ENCODE assay signal across 20 cellular contexts in genomic region chr2:33491685-33492084, GRCh38. TPM values are rescaled to one million over a fixed set of nuclear protein-coding genes. Genes with fewer than 3 reads are reported as not detected.
DNase-seq lines count a peak whose midpoint lies in the region; TF ChIP-seq lines count a peak whose summit lies in the region.
"Had no signal": no experiment of that assay in that cellular context is flagged by ENCODE, and none has a peak within 500 bp of the region (broad histone marks: within the 10 kb centered on the region; RNA-seq: fewer than 3 reads in every experiment).

No MANE protein-coding gene starts in this region.

- DNase-seq in DMS 273 (lab: John Stamatoyannopoulos, UW; ENCODE audit: unreplicated experiment) = peak; percentile 10
- DNase-seq in DMS 273 treated with DMSO at 0.1 percent for 48 hours (lab: John Stamatoyannopoulos, UW) = no peak
- peak; percentile 34 for DNase-seq in NB4 (ENCODE audit: low read depth)
- DNase-seq in dermis blood vessel endothelial cell = peak; percentile 21
- peak; percentile 28 for DNase-seq in progenitor cell of endocrine pancreas (ENCODE audit: low spot score, unreplicated experiment)
- DNase-seq in MV-4-11 (lab: John Stamatoyannopoulos, UW) = no peak
- DNase-seq in activated naive CD4-positive, alpha-beta T cell treated with anti-CD3 and anti-CD28 coated beads, Interleukin-2, amount 10 ng/mL, durations not matched to agents 7 days and 5 days = no peak
- no peak for DNase-seq in NCI-H1048 (lab: John Stamatoyannopoulos, UW)
- DNase-seq: activated CD4-positive, alpha-beta T cell treated with anti-CD3 and anti-CD28 coated beads, Interleukin-2, amount 50 U/mL, for 4 hours; activated naive CD8-positive, alpha-beta T cell treated with anti-CD3 and anti-CD28 coated beads, Interleukin-2, amount 10 ng/mL, durations not matched to agents 7 days and 5 days; activated T-cell treated with anti-CD3 and anti-CD28 coated beads, Interleukin-2, amount 50 U/mL, for 1 hour; brain microvascular endothelial cell; naive thymus-derived CD8-positive, alpha-beta T cell; NCI-H187; NCI-H524 treated with DMSO at 0.1 percent for 48 hours; OCI-M1 had no signal

- H3K9me3 Mint-ChIP-seq in progenitor cell of endocrine pancreas (ENCODE audit: low read depth) = peaks cover 4% of the 10 kb centered on the region
- H3K9me3 Mint-ChIP-seq in activated naive CD4-positive, alpha-beta T cell treated with anti-CD3 and anti-CD28 coated beads, Interleukin-2, amount 10 ng/mL, durations not matched to agents 7 days and 5 days = peaks cover 5% of the 10 kb centered on the region

- no peaks in the 10 kb centered on the region for H3K36me3 Mint-ChIP-seq in progenitor cell of endocrine pancreas (ENCODE audit: insufficient read depth)
- peaks cover 4% of the 10 kb centered on the region for H3K36me3 Mint-ChIP-seq in activated naive CD4-positive, alpha-beta T cell treated with anti-CD3 and anti-CD28 coated beads, Interleukin-2, amount 10 ng/mL, durations not matched to agents 7 days and 5 days

- H3K4me1 Mint-ChIP-seq in progenitor cell of endocrine pancreas (ENCODE audit: low read depth) = no peaks in the 10 kb centered on the region
- H3K4me1 Mint-ChIP-seq in activated naive CD4-positive, alpha-beta T cell treated with anti-CD3 and anti-CD28 coated beads, Interleukin-2, amount 10 ng/mL, durations not matched to agents 7 days and 5 days = peaks cover 19% of the 10 kb centered on the region

- TF ChIP-seq CTCF in NB4 (IDR thresholded peaks at IDR 0.05; ENCODE audit: low read depth, low read length) (no peak), progenitor cell of endocrine pancreas (IDR thresholded peaks at IDR 0.05; ENCODE audit: unreplicated experiment) (no peak)

- CTCF ChIA-PET in activated naive CD4-positive, alpha-beta T cell treated with anti-CD3 and anti-CD28 coated beads, Interleukin-2, amount 10 ng/mL, durations not matched to agents 7 days and 5 days (lab: Charles Lee) = no interaction called here

- H3K27ac Mint-ChIP-seq in progenitor cell of endocrine pancreas = no peak overlapping the region
- H3K27ac Mint-ChIP-seq in activated naive CD4-positive, alpha-beta T cell treated with anti-CD3 and anti-CD28 coated beads, Interleukin-2, amount 10 ng/mL, durations not matched to agents 7 days and 5 days = no peak overlapping the region
- H3K27ac Mint-ChIP-seq: activated naive CD8-positive, alpha-beta T cell treated with anti-CD3 and anti-CD28 coated beads, Interleukin-2, amount 10 ng/mL, durations not matched to agents 7 days and 5 days; naive thymus-derived CD8-positive, alpha-beta T cell had no signal

- TF ChIP-seq POLR2A in NB4 (IDR thresholded peaks at IDR 0.05; ENCODE audit: extremely low read depth, insufficient read length) = no peak

- no peak overlapping the region for H3K4me3 Mint-ChIP-seq in progenitor cell of endocrine pancreas (ENCODE audit: low read depth)
- H3K4me3 Mint-ChIP-seq in activated naive CD4-positive, alpha-beta T cell treated with anti-CD3 and anti-CD28 coated beads, Interleukin-2, amount 10 ng/mL, durations not matched to agents 7 days and 5 days = no peak overlapping the region
- H3K4me3 Mint-ChIP-seq: activated naive CD8-positive, alpha-beta T cell treated with anti-CD3 and anti-CD28 coated beads, Interleukin-2, amount 10 ng/mL, durations not matched to agents 7 days and 5 days had no signal

- H3K27me3 Mint-ChIP-seq in progenitor cell of endocrine pancreas = peaks cover 51% of the 10 kb centered on the region
- no peaks in the 10 kb centered on the region for H3K27me3 Mint-ChIP-seq in activated naive CD4-positive, alpha-beta T cell treated with anti-CD3 and anti-CD28 coated beads, Interleukin-2, amount 10 ng/mL, durations not matched to agents 7 days and 5 days
- H3K27me3 Mint-ChIP-seq: activated naive CD8-positive, alpha-beta T cell treated with anti-CD3 and anti-CD28 coated beads, Interleukin-2, amount 10 ng/mL, durations not matched to agents 7 days and 5 days; naive thymus-derived CD8-positive, alpha-beta T cell had no signal

- H3K4me3 ChIP-seq in NB4 (ENCODE audit: low read depth, low read length) = no peak overlapping the region
- H3K4me3 ChIP-seq: BLaER1, gastroesophageal sphincter, prostate gland, tibial nerve had no signal

RNA-seq across cellular contexts. Expression of gene RASGRP3, which starts 15.2 kb away (rescaled TPM):
- total RNA-seq in dermis blood vessel endothelial cell (202 and 255 TPM in 2 replicates), progenitor cell of endocrine pancreas (0.49 TPM in 1 of 2 replicates, not detected in the other)

Comparison
In these comparisons a context has a peak if more than half of its experiments do, and no peak if none do; other contexts are left out.
1. DNase-seq: peak in DMS 273 (single experiment), NB4 (single experiment), dermis blood vessel endothelial cell (single experiment) and progenitor cell of endocrine pancreas (single experiment); none in DMS 273 treated with DMSO at 0.1 percent for 48 hours (single experiment), MV-4-11 (single experiment), activated naive CD4-positive, alpha-beta T cell treated with anti-CD3 and anti-CD28 coated beads, Interleukin-2, amount 10 ng/mL, durations not matched to agents 7 days and 5 days (single experiment) and NCI-H1048 (single experiment).
2. RNA of gene RASGRP3, which starts 15.2 kb away (total RNA-seq): 202 to 255 TPM in dermis blood vessel endothelial cell; 0.49 TPM in progenitor cell of endocrine pancreas; every median in the first group is over 100 times any median in the second.